In genomic region chr5:71456362-71456743, GRCh38 we compare ENCODE assay signal across 1 cellular context.
TF ChIP-seq lines count a peak whose summit lies in the region.

No MANE protein-coding gene starts in this region.

TF ChIP-seq in GM23338, 12 proteins besides CTCF, POLR2A, EP300 and RAD21 (continued from another document):
- TF ChIP-seq, protein P1, sequence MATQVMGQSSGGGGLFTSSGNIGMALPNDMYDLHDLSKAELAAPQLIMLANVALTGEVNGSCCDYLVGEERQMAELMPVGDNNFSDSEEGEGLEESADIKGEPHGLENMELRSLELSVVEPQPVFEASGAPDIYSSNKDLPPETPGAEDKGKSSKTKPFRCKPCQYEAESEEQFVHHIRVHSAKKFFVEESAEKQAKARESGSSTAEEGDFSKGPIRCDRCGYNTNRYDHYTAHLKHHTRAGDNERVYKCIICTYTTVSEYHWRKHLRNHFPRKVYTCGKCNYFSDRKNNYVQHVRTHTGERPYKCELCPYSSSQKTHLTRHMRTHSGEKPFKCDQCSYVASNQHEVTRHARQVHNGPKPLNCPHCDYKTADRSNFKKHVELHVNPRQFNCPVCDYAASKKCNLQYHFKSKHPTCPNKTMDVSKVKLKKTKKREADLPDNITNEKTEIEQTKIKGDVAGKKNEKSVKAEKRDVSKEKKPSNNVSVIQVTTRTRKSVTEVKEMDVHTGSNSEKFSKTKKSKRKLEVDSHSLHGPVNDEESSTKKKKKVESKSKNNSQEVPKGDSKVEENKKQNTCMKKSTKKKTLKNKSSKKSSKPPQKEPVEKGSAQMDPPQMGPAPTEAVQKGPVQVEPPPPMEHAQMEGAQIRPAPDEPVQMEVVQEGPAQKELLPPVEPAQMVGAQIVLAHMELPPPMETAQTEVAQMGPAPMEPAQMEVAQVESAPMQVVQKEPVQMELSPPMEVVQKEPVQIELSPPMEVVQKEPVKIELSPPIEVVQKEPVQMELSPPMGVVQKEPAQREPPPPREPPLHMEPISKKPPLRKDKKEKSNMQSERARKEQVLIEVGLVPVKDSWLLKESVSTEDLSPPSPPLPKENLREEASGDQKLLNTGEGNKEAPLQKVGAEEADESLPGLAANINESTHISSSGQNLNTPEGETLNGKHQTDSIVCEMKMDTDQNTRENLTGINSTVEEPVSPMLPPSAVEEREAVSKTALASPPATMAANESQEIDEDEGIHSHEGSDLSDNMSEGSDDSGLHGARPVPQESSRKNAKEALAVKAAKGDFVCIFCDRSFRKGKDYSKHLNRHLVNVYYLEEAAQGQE (IDR thresholded peaks at IDR 0.05; ENCODE audit: unreplicated experiment) = no peak
